Comparison of ENCODE assay signal across 8 cellular contexts in genomic region chr14:20413785-20414117, GRCh38. TPM values are rescaled to one million over a fixed set of nuclear protein-coding genes. Genes with fewer than 3 reads are reported as not detected.
DNase-seq lines count a peak whose midpoint lies in the region; ATAC-seq, FAIRE-seq and TF ChIP-seq lines count a peak whose summit lies in the region.

No MANE protein-coding gene starts in this region.

- SMC1A ChIA-PET in GM12878 (lab: Charles Lee; ENCODE audit: uncharacterized antibody, unreplicated experiment), result interaction anchor here (0.7 to 3.8 kb wide), 15 partner anchors 8 to 270 kb away, joined by 3 to 56 read pairs (median 13); partner anchors contain the start of genes APEX1, CCNB1IP1, OSGEP and PARP2

- POLR2A ChIA-PET in Caco-2 (lab: Charles Lee), result interaction anchor here (1.3 to 2.0 kb wide), 4 partner anchors 41 to 56 kb away, joined by 3 to 11 read pairs (median 7); partner anchors contain the start of genes APEX1, OSGEP, PIP4P1 and PNP
- POLR2A ChIA-PET in GM12878 (lab: Charles Lee), result interaction anchor here (0.5 to 3.7 kb wide), 10 partner anchors 9 to 86 kb away, joined by 3 to 29 read pairs (median 5); partner anchors contain the start of genes APEX1, OSGEP, PARP2 and PIP4P1

- WGBS in GM12878 (ENCODE audit: insufficient coverage, insufficient replicate concordance, low lambda C conversion rate, missing lambda C conversion rate), result 0% methylated on average over 8 of the region's 8 CpGs

- no peaks in the 10 kb centered on the region for H3K9me3 Mint-ChIP-seq in Caco-2 (ENCODE audit: unreplicated experiment)
- H3K9me3 Mint-ChIP-seq in stimulated activated naive B cell treated with anti-CD40 and anti-IgM and Interleukin-4, amounts not matched to agents 10 μg/mL and 1 μg/mL and 100 μg/mL, for 72 hours, result no peaks in the 10 kb centered on the region

- peak overlapping the region; percentile 91 for H3K9ac ChIP-seq in GM12878 (ENCODE audit: control insufficient read depth, insufficient read depth, low read length)

- H3K4me1 ChIP-seq in Caco-2 (peaks cover 37% of the 10 kb centered on the region), GM12878 (ENCODE audit: control insufficient read depth, insufficient read depth, low read length) (peaks cover 4% of the 10 kb centered on the region)

- no peak for TF ChIP-seq RAD21 in GM12878 (IDR thresholded peaks at IDR 0.05; ENCODE audit: insufficient read depth, low read depth, low read length)

- CTCF ChIA-PET in Caco-2 (lab: Charles Lee) (no interaction called here), GM12878 (lab: Yijun Ruan, JAX) (interaction anchor here (0.9 to 4.4 kb wide), 15 partner anchors 12 to 277 kb away, joined by 3 to 91 read pairs (median 20); partner anchors contain the start of genes APEX1, CCNB1IP1, OSGEP and PARP2)

- intact Hi-C loops in Caco-2 (cut with micrococcal nuclease; ENCODE audit: unreplicated experiment), result loop anchor here (1.0 to 10.0 kb wide), 3 partner anchors 56 to 193 kb away; partner anchors contain the start of gene PNP
- intact Hi-C loops in GM12878 (cut with micrococcal nuclease; ENCODE audit: unreplicated experiment), result loop anchor here (1.0 to 5.0 kb wide), 7 partner anchors 14 to 269 kb away; partner anchors contain the start of genes APEX1, OSGEP, PARP2 and RNASE4

- no peak for TF ChIP-seq CTCF in Caco-2 (IDR thresholded peaks at IDR 0.05; ENCODE audit: insufficient read depth in 1 of 2, low read depth in 1 of 2, low read length in 1 of 2, severe bottlenecking in 1 of 2, unreplicated experiment in 1 of 2)
- no peak for TF ChIP-seq CTCF in GM12878 (IDR thresholded peaks at IDR 0.05 in 2 of 3, conservative IDR thresholded peaks at IDR 0.05 in 1 of 3; ENCODE audit: control insufficient read depth in 2 of 3, extremely low read depth in 1 of 3, insufficient read depth in 1 of 3, low read depth in 3 of 3, low read length in 3 of 3)

- peaks cover 6% of the 10 kb centered on the region for H3K36me3 Mint-ChIP-seq in Caco-2 (ENCODE audit: insufficient read depth, unreplicated experiment)
- peaks cover 6 to 16% of the 10 kb centered on the region in 2 donors for H3K36me3 Mint-ChIP-seq in stimulated activated naive B cell treated with anti-CD40 and anti-IgM and Interleukin-4, amounts not matched to agents 10 μg/mL and 1 μg/mL and 100 μg/mL, for 72 hours

- BruUV-seq in Caco-2 (replicated peaks; lab: Mats Ljungman, UMichigan), result TSS peak; percentile 70
- BruUV-seq in GM12878 (replicated peaks; lab: Mats Ljungman, UMichigan), result TSS peak; percentile 94

- H3K4me3 Mint-ChIP-seq in Caco-2 (ENCODE audit: unreplicated experiment), result peak overlapping the region; percentile 97
- H3K4me3 Mint-ChIP-seq in stimulated activated naive B cell treated with anti-CD40 and anti-IgM and Interleukin-4, amounts not matched to agents 10 μg/mL and 1 μg/mL and 100 μg/mL, for 72 hours, result peak overlapping the region; percentile 96 to 97

- peak overlapping the region; percentile 97 for H3K4me3 ChIP-seq in Caco-2 (ENCODE audit: low read depth, low read length)
- H3K4me3 ChIP-seq in GM12878, result peak overlapping the region; percentile 99

- no peaks in the 10 kb centered on the region for H3K36me3 ChIP-seq in Caco-2 (ENCODE audit: control insufficient read depth, insufficient read depth, low read length)
- no peaks in the 10 kb centered on the region for H3K36me3 ChIP-seq in GM12878 (ENCODE audit: control insufficient read depth in 2 of 2, insufficient read depth in 2 of 2, low read length in 1 of 2)

- TF ChIP-seq POLR2A in GM12878 (IDR thresholded peaks at IDR 0.05; ENCODE audit: low read depth, low read length), result no peak

- no peak for TF ChIP-seq EP300 in GM12878 (IDR thresholded peaks at IDR 0.05; ENCODE audit: borderline replicate concordance in 1 of 2, control insufficient read depth in 1 of 2, low read depth in 2 of 2, low read length in 2 of 2)

- no peaks in the 10 kb centered on the region for H4K20me1 ChIP-seq in GM12878 (ENCODE audit: control insufficient read depth, insufficient read depth)

- H3K27me3 Mint-ChIP-seq in Caco-2 (ENCODE audit: insufficient read depth, unreplicated experiment), result no peaks in the 10 kb centered on the region
- no peaks in the 10 kb centered on the region for H3K27me3 Mint-ChIP-seq in stimulated activated naive B cell treated with anti-CD40 and anti-IgM and Interleukin-4, amounts not matched to agents 10 μg/mL and 1 μg/mL and 100 μg/mL, for 72 hours

- H3K4me2 ChIP-seq in GM12878 (ENCODE audit: control insufficient read depth, insufficient read depth), result peak overlapping the region; percentile 83

- in situ Hi-C loops in GM12878 (cut with MboI), result loop anchor here (5.0 kb wide), 1 partner anchor 199 kb away; no protein-coding TSS in a partner anchor

- peak overlapping the region; percentile 93 for H3K27ac Mint-ChIP-seq in Caco-2 (ENCODE audit: unreplicated experiment)
- H3K27ac Mint-ChIP-seq in stimulated activated naive B cell treated with anti-CD40 and anti-IgM and Interleukin-4, amounts not matched to agents 10 μg/mL and 1 μg/mL and 100 μg/mL, for 72 hours, result peak overlapping the region; percentile 98

- H3K27me3 ChIP-seq in Caco-2 (replicated peaks; ENCODE audit: control insufficient read depth, insufficient read depth, low read length) (no peaks in the 10 kb centered on the region), GM12878 (replicated peaks in 1 of 2; ENCODE audit: control insufficient read depth in 2 of 2, insufficient read depth in 2 of 2, low read length in 1 of 2) (no peaks in the 10 kb centered on the region)

- ATAC-seq in GM21529 (IDR thresholded peaks at IDR 0.05; ENCODE audit: unreplicated experiment) (peak; percentile 36), GM12878 (peak; percentile 55)
- ATAC-seq in stimulated activated naive B cell treated with anti-CD40 and anti-IgM and Interleukin-4, amounts not matched to agents 10 μg/mL and 1 μg/mL and 100 μg/mL, for 72 hours (replicated peaks), result peak; percentile 52 to 56

- H3K9me3 ChIP-seq in Caco-2 (no peaks in the 10 kb centered on the region), GM12878 (replicated peaks; ENCODE audit: control insufficient read depth, insufficient read depth, low read length) (no peaks in the 10 kb centered on the region)

- RAD21 ChIA-PET in GM12878 (lab: Charles Lee; ENCODE audit: unreplicated experiment), result interaction anchor here (0.8 to 6.5 kb wide), 14 partner anchors 10 to 266 kb away, joined by 3 to 78 read pairs (median 5); partner anchors contain the start of genes APEX1, OSGEP, PARP2 and PIP4P1

- peak overlapping the region; percentile 67 for H2AFZ ChIP-seq in GM12878 (ENCODE audit: control insufficient read depth, low read depth, low read length)

- no peak for DNase-seq in Caco-2
- DNase-seq in NCI-H460 (ENCODE audit: extremely low read depth, low read depth), result peak; percentile 4
- no peak for DNase-seq in GM12878 (ENCODE audit: low read depth, low spot score)
- DNase-seq in iris pigment epithelial cell (ENCODE audit: low read depth), result peak; percentile 32
- no peak for DNase-seq in stimulated activated naive B cell treated with anti-CD40 and anti-IgM and Interleukin-4, amounts not matched to agents 10 μg/mL and 1 μg/mL and 100 μg/mL, for 72 hours
- DNase-seq in dedifferentiated amniotic fluid mesenchymal stem cell (ENCODE audit: extremely low spot score), result no peak
- DNase-seq in ureter (ENCODE audit: low spot score), result no peak

- peaks cover 25% of the 10 kb centered on the region for H3K4me1 Mint-ChIP-seq in Caco-2 (ENCODE audit: low read depth, unreplicated experiment)
- H3K4me1 Mint-ChIP-seq in stimulated activated naive B cell treated with anti-CD40 and anti-IgM and Interleukin-4, amounts not matched to agents 10 μg/mL and 1 μg/mL and 100 μg/mL, for 72 hours, result peaks cover 28 to 57% of the 10 kb centered on the region in 2 donors

- H3K79me2 ChIP-seq in GM12878 (ENCODE audit: control insufficient read depth, insufficient read depth, low read length), result peaks cover 11% of the 10 kb centered on the region

- peak overlapping the region; percentile 94 for H3K27ac ChIP-seq in GM12878 (ENCODE audit: control insufficient read depth, insufficient read depth)

- FAIRE-seq in GM12878 (lab: Jason Lieb, UNC), result no peak

RNA-seq across cellular contexts. Expression of gene TEP1, which starts 0.5 kb away (rescaled TPM):
- total RNA-seq in Caco-2 (2022), result 18.8 and 23.2 TPM in 2 replicates
- total RNA-seq in NCI-H460 (2014; rRNA removed; shearing (Covaris generic)), result 13.0 and 13.3 TPM in 2 replicates
- polyA plus RNA-seq in NCI-H460 (2014; cell fraction: nucleus; rRNA removed), result 25.4 and 34.3 TPM in 2 replicates
- 63.0 and 68.7 TPM in 2 replicates for total RNA-seq in GM12878 (2013; cell fraction: nucleolus; rRNA removed)
- 18.8 and 19.1 TPM in 2 replicates for total RNA-seq in GM12878 (2014; rRNA removed)
- total RNA-seq in GM12878 (2014; rRNA removed; fragmentation: Illumina TruSeq; extraction: Trizol), result 14.8 TPM in 2 replicates
- 23.2 and 28.9 TPM in 2 replicates for total RNA-seq in GM12878 (2021)
- 11.2 TPM for polyA plus RNA-seq in GM12878 (2011; ENCODE audit: low read depth)
- polyA plus RNA-seq in GM12878 (2011; rRNA removed), result 20.7 and 22.1 TPM in 2 replicates
- 10.2 and 12.9 TPM in 2 replicates for polyA plus RNA-seq in GM12878 (2011; cell fraction: cytosol; rRNA removed)
- polyA plus RNA-seq in GM12878 (2011; cell fraction: nucleus; rRNA removed), result 62.4 and 64.2 TPM in 2 replicates
- polyA plus RNA-seq in GM12878 (2012), result 16.6 and 18.2 TPM in 2 replicates
- polyA plus RNA-seq in GM12878 (2014; fragmentation: Illumina TruSeq; extraction: Trizol), result 29.7 and 48.4 TPM in 2 replicates
- 1 to 10 TPM; 3.3 to 6.4 TPM for polyA plus RNA-seq in GM12878 (2014; fragmentation: Nextera tagmentation; extraction: Ambion mirVana)
- polyA plus RNA-seq in GM12878 (2014; rRNA removed), result 16.1 and 20.0 TPM in 2 replicates
- 1 to 10 TPM; 7.8 to 7.9 TPM for polyA plus RNA-seq in GM12878 (2016; fragmentation: Nextera tagmentation; extraction: Ambion mirVana)
- polyA minus RNA-seq in GM12878 (2011; rRNA and poly(A)+ RNA removed), result 17.6 and 30.4 TPM in 2 replicates
- polyA minus RNA-seq in GM12878 (2011; cell fraction: cytosol; rRNA and poly(A)+ RNA removed), result 7.1 and 9.8 TPM in 2 replicates
- polyA minus RNA-seq in GM12878 (2011; cell fraction: nucleus; rRNA and poly(A)+ RNA removed), result 21.4 and 31.4 TPM in 2 replicates
- total RNA-seq in ureter, result 38.7 TPM

RNA-seq across cellular contexts. Expression of gene KLHL33, which starts 22.2 kb away (rescaled TPM):
- total RNA-seq in Caco-2 (2022) (not detected in 2 replicates), GM12878 (2014; rRNA removed) (0.11 TPM in 1 of 2 replicates, not detected in the other), GM12878 (2014; rRNA removed; fragmentation: Illumina TruSeq; extraction: Trizol) (0.05 TPM in 1 of 2 replicates, not detected in the other), GM12878 (2021) (0.08 TPM in 2 replicates), ureter (0.26 TPM)
- not detected in 2 replicates for total RNA-seq in NCI-H460 (2014; rRNA removed; shearing (Covaris generic))
- not detected in 2 replicates for polyA plus RNA-seq in NCI-H460 (2014; cell fraction: nucleus; rRNA removed)
- total RNA-seq in GM12878 (2013; cell fraction: nucleolus; rRNA removed), result 0.07 and 0.13 TPM in 2 replicates
- not detected for polyA plus RNA-seq in GM12878 (2011; ENCODE audit: low read depth)
- polyA plus RNA-seq in GM12878 (2011; rRNA removed) (0.01 TPM in 2 replicates), GM12878 (2014; fragmentation: Illumina TruSeq; extraction: Trizol) (not detected in 2 replicates), GM12878 (2014; fragmentation: Nextera tagmentation; extraction: Ambion mirVana) (under 1 TPM in 1 of 2 experiments, not detected in 1; 0.02 TPM), GM12878 (2014; rRNA removed) (0.04 TPM in 2 replicates), GM12878 (2016; fragmentation: Nextera tagmentation; extraction: Ambion mirVana) (under 1 TPM in 1 of 2 experiments, not detected in 1; 0.16 TPM)
- polyA plus RNA-seq in GM12878 (2011; cell fraction: cytosol; rRNA removed), result not detected in 2 replicates
- not detected in 2 replicates for polyA plus RNA-seq in GM12878 (2011; cell fraction: nucleus; rRNA removed)
- 0.03 and 0.08 TPM in 2 replicates for polyA plus RNA-seq in GM12878 (2012)
- 0.15 TPM in 1 of 2 replicates, not detected in the other for polyA minus RNA-seq in GM12878 (2011; rRNA and poly(A)+ RNA removed)
- 0.21 TPM in 1 of 2 replicates, not detected in the other for polyA minus RNA-seq in GM12878 (2011; cell fraction: cytosol; rRNA and poly(A)+ RNA removed)
- polyA minus RNA-seq in GM12878 (2011; cell fraction: nucleus; rRNA and poly(A)+ RNA removed), result 0.10 and 0.12 TPM in 2 replicates

RNA-seq across cellular contexts. Expression of gene OSGEP, which starts 40.9 kb away (rescaled TPM):
- total RNA-seq in Caco-2 (2022), result 63.1 and 64.3 TPM in 2 replicates
- total RNA-seq in NCI-H460 (2014; rRNA removed; shearing (Covaris generic)), result 29.6 and 32.6 TPM in 2 replicates
- 74.9 and 103 TPM in 2 replicates for polyA plus RNA-seq in NCI-H460 (2014; cell fraction: nucleus; rRNA removed)
- total RNA-seq in GM12878 (2013; cell fraction: nucleolus; rRNA removed), result 81.7 and 83.0 TPM in 2 replicates
- total RNA-seq in GM12878 (2014; rRNA removed), result 67.1 and 78.1 TPM in 2 replicates
- 47.9 and 49.2 TPM in 2 replicates for total RNA-seq in GM12878 (2014; rRNA removed; fragmentation: Illumina TruSeq; extraction: Trizol)
- total RNA-seq in GM12878 (2021), result 46.8 and 47.8 TPM in 2 replicates
- polyA plus RNA-seq in GM12878 (2011; ENCODE audit: low read depth), result 33.7 TPM
- polyA plus RNA-seq in GM12878 (2011; rRNA removed), result 49.6 and 56.2 TPM in 2 replicates
- 68.4 and 87.0 TPM in 2 replicates for polyA plus RNA-seq in GM12878 (2011; cell fraction: cytosol; rRNA removed)
- polyA plus RNA-seq in GM12878 (2011; cell fraction: nucleus; rRNA removed), result 128 and 138 TPM in 2 replicates
- polyA plus RNA-seq in GM12878 (2012), result 31.3 and 37.9 TPM in 2 replicates
- 49.4 and 57.1 TPM in 2 replicates for polyA plus RNA-seq in GM12878 (2014; fragmentation: Illumina TruSeq; extraction: Trizol)
- 10 to 100 TPM; 48.9 to 49.4 TPM for polyA plus RNA-seq in GM12878 (2014; fragmentation: Nextera tagmentation; extraction: Ambion mirVana)
- 85.6 and 88.8 TPM in 2 replicates for polyA plus RNA-seq in GM12878 (2014; rRNA removed)
- polyA plus RNA-seq in GM12878 (2016; fragmentation: Nextera tagmentation; extraction: Ambion mirVana), result 10 to 100 TPM; 76.9 to 88.9 TPM
- polyA minus RNA-seq in GM12878 (2011; rRNA and poly(A)+ RNA removed), result 71.2 and 76.9 TPM in 2 replicates
- 15.9 and 16.4 TPM in 2 replicates for polyA minus RNA-seq in GM12878 (2011; cell fraction: cytosol; rRNA and poly(A)+ RNA removed)
- polyA minus RNA-seq in GM12878 (2011; cell fraction: nucleus; rRNA and poly(A)+ RNA removed), result 48.0 and 88.6 TPM in 2 replicates
- total RNA-seq in ureter, result 39.7 TPM

RNA-seq across cellular contexts. Expression of gene APEX1, which starts 41.3 kb away (rescaled TPM):
- total RNA-seq in Caco-2 (2022) (176 and 185 TPM in 2 replicates), GM12878 (2014; rRNA removed) (267 and 279 TPM in 2 replicates), GM12878 (2014; rRNA removed; fragmentation: Illumina TruSeq; extraction: Trizol) (107 and 115 TPM in 2 replicates), GM12878 (2021) (262 and 271 TPM in 2 replicates), ureter (169 TPM)
- total RNA-seq in NCI-H460 (2014; rRNA removed; shearing (Covaris generic)), result 96.7 and 151 TPM in 2 replicates
- 973 and 1,498 TPM in 2 replicates for polyA plus RNA-seq in NCI-H460 (2014; cell fraction: nucleus; rRNA removed)
- 11.9 and 13.2 TPM in 2 replicates for total RNA-seq in GM12878 (2013; cell fraction: nucleolus; rRNA removed)
- 189 TPM for polyA plus RNA-seq in GM12878 (2011; ENCODE audit: low read depth)
- polyA plus RNA-seq in GM12878 (2011; rRNA removed) (226 and 308 TPM in 2 replicates), GM12878 (2014; fragmentation: Illumina TruSeq; extraction: Trizol) (407 and 465 TPM in 2 replicates), GM12878 (2014; fragmentation: Nextera tagmentation; extraction: Ambion mirVana) (100 to 1,000 TPM; 299 to 320 TPM), GM12878 (2014; rRNA removed) (278 and 300 TPM in 2 replicates), GM12878 (2016; fragmentation: Nextera tagmentation; extraction: Ambion mirVana) (100 to 1,000 TPM; 298 to 319 TPM)
- 367 and 441 TPM in 2 replicates for polyA plus RNA-seq in GM12878 (2011; cell fraction: cytosol; rRNA removed)
- polyA plus RNA-seq in GM12878 (2011; cell fraction: nucleus; rRNA removed), result 186 and 211 TPM in 2 replicates
- polyA plus RNA-seq in GM12878 (2012), result 204 and 235 TPM in 2 replicates
- polyA minus RNA-seq in GM12878 (2011; rRNA and poly(A)+ RNA removed), result 253 and 255 TPM in 2 replicates
- 57.3 and 60.1 TPM in 2 replicates for polyA minus RNA-seq in GM12878 (2011; cell fraction: cytosol; rRNA and poly(A)+ RNA removed)
- polyA minus RNA-seq in GM12878 (2011; cell fraction: nucleus; rRNA and poly(A)+ RNA removed), result 28.0 and 43.7 TPM in 2 replicates

RNA-seq across cellular contexts. Expression of gene PIP4P1, which starts 47.5 kb away (rescaled TPM):
- total RNA-seq in Caco-2 (2022), result 39.6 and 46.2 TPM in 2 replicates
- 17.3 and 20.6 TPM in 2 replicates for total RNA-seq in NCI-H460 (2014; rRNA removed; shearing (Covaris generic))
- 43.8 and 46.6 TPM in 2 replicates for polyA plus RNA-seq in NCI-H460 (2014; cell fraction: nucleus; rRNA removed)
- 16.5 and 18.6 TPM in 2 replicates for total RNA-seq in GM12878 (2013; cell fraction: nucleolus; rRNA removed)
- total RNA-seq in GM12878 (2014; rRNA removed), result 29.3 and 29.7 TPM in 2 replicates
- total RNA-seq in GM12878 (2014; rRNA removed; fragmentation: Illumina TruSeq; extraction: Trizol), result 22.8 and 23.4 TPM in 2 replicates
- 39.0 and 41.3 TPM in 2 replicates for total RNA-seq in GM12878 (2021)
- 29.2 TPM for polyA plus RNA-seq in GM12878 (2011; ENCODE audit: low read depth)
- polyA plus RNA-seq in GM12878 (2011; rRNA removed), result 26.7 and 45.7 TPM in 2 replicates
- polyA plus RNA-seq in GM12878 (2011; cell fraction: cytosol; rRNA removed), result 41.3 and 42.1 TPM in 2 replicates
- 107 and 114 TPM in 2 replicates for polyA plus RNA-seq in GM12878 (2011; cell fraction: nucleus; rRNA removed)
- 30.5 and 36.8 TPM in 2 replicates for polyA plus RNA-seq in GM12878 (2012)
- polyA plus RNA-seq in GM12878 (2014; fragmentation: Illumina TruSeq; extraction: Trizol), result 38.1 and 45.8 TPM in 2 replicates
- polyA plus RNA-seq in GM12878 (2014; fragmentation: Nextera tagmentation; extraction: Ambion mirVana), result 10 to 100 TPM; 19.1 to 41.6 TPM
- 44.4 and 47.4 TPM in 2 replicates for polyA plus RNA-seq in GM12878 (2014; rRNA removed)
- polyA plus RNA-seq in GM12878 (2016; fragmentation: Nextera tagmentation; extraction: Ambion mirVana), result 10 to 100 TPM; 37.7 to 43.6 TPM
- polyA minus RNA-seq in GM12878 (2011; rRNA and poly(A)+ RNA removed), result 34.0 and 36.5 TPM in 2 replicates
- polyA minus RNA-seq in GM12878 (2011; cell fraction: cytosol; rRNA and poly(A)+ RNA removed), result 11.2 and 12.3 TPM in 2 replicates
- 27.4 and 45.5 TPM in 2 replicates for polyA minus RNA-seq in GM12878 (2011; cell fraction: nucleus; rRNA and poly(A)+ RNA removed)
- total RNA-seq in ureter, result 36.8 TPM

Comparison
In these comparisons a context has a peak if more than half of its experiments do, and no peak if none do; other contexts are left out.
1. DNase-seq: peak in NCI-H460 (single experiment) and iris pigment epithelial cell (single experiment); none in Caco-2 (0 of 2), GM12878 (single experiment), stimulated activated naive B cell treated with anti-CD40 and anti-IgM and Interleukin-4, amounts not matched to agents 10 μg/mL and 1 μg/mL and 100 μg/mL, for 72 hours (single experiment), dedifferentiated amniotic fluid mesenchymal stem cell (single experiment) and ureter (single experiment).
2. Peak in every context shown above with its lines, with median percentiles within 50 percentile points of each other: ATAC-seq.